Comparison of ENCODE assay signal across 10 cellular contexts in genomic region chr15:78212546-78213424, GRCh38. TPM values are rescaled to one million over a fixed set of nuclear protein-coding genes. Genes with fewer than 3 reads are reported as not detected.
DNase-seq lines count a peak whose midpoint lies in the region; ATAC-seq, FAIRE-seq and TF ChIP-seq lines count a peak whose summit lies in the region.
"Had no signal": no experiment of that assay in that cellular context is flagged by ENCODE, and none has a peak within 500 bp of the region (broad histone marks: within the 10 kb centered on the region; RNA-seq: fewer than 3 reads in every experiment).

No MANE protein-coding gene starts in this region.

- FAIRE-seq in A549 (lab: Jason Lieb, UNC) (no peak), bronchial epithelial cell (lab: Jason Lieb, UNC) (no peak)

- in situ Hi-C loops in KBM-7 (cut with MboI; ENCODE audit: low pct_unique_long_range_greater_than_20kb, low sequenced_read_pairs), result no loop called here

- H3K9me3 Mint-ChIP-seq in activated T-cell treated with anti-CD3 and anti-CD28 coated beads, Interleukin-2, amount 50 U/mL, for 4 hours, result no peaks in the 10 kb centered on the region
- H3K9me3 Mint-ChIP-seq: CD4-positive, alpha-beta T cell had no signal

- DNase-seq in A549 (ENCODE audit: low read depth in 1 of 2, low spot score in 1 of 2), result peak; percentile 66 to 89
- DNase-seq in KBM-7, result peak; percentile 33
- peak; percentile 58 for DNase-seq in bronchial epithelial cell (ENCODE audit: low read depth)
- peak; percentile 74 to 88 for DNase-seq in left colon
- DNase-seq in NCI-H748 (lab: John Stamatoyannopoulos, UW; ENCODE audit: unreplicated experiment), result no peak
- DNase-seq in activated T-cell treated with anti-CD3 and anti-CD28 coated beads, Interleukin-2, amount 50 U/mL, for 4 hours, result no peak
- no peak for DNase-seq in cerebellum (ENCODE audit: low spot score)

- WGBS in A549 (ENCODE audit: missing lambda C conversion rate), result 63% methylated on average over 10 of the region's 17 CpGs

- TF ChIP-seq EP300 in A549 (IDR thresholded peaks at IDR 0.05), result no peak

- CTCF ChIA-PET in A549 (lab: Yijun Ruan, JAX), result interaction anchor here (0.9 to 10.1 kb wide), 12 partner anchors 10 to 246 kb away, joined by 3 to 75 read pairs (median 4); no protein-coding TSS in a partner anchor

- peak; percentile 82 to 88 for ATAC-seq in A549
- peak; percentile 61 for ATAC-seq in left colon
- ATAC-seq in activated T-cell treated with anti-CD3 and anti-CD28 coated beads, Interleukin-2, amount 50 U/mL, for 4 hours, result no peak
- no peak for ATAC-seq in GM19035 (IDR thresholded peaks at IDR 0.05; ENCODE audit: unreplicated experiment)

- intact Hi-C loops in left colon (cut with DNase I, micrococcal nuclease), result no loop called here

- H3K36me3 ChIP-seq in bronchial epithelial cell (ENCODE audit: control insufficient read depth, insufficient read depth, low read length), result no peaks in the 10 kb centered on the region

- no peak for TF ChIP-seq CTCF in A549 (IDR thresholded peaks at IDR 0.05)
- TF ChIP-seq CTCF in bronchial epithelial cell (IDR thresholded peaks at IDR 0.05; ENCODE audit: insufficient read depth, low read length, severe bottlenecking), result no peak

- peaks cover 2% of the 10 kb centered on the region for H3K27me3 ChIP-seq in bronchial epithelial cell (ENCODE audit: control insufficient read depth, insufficient read depth, low read length)

- peak overlapping the region; percentile 52 to 69 for H3K27ac ChIP-seq in A549

- H3K36me3 Mint-ChIP-seq in activated T-cell treated with anti-CD3 and anti-CD28 coated beads, Interleukin-2, amount 50 U/mL, for 4 hours (ENCODE audit: insufficient read depth), result no peaks in the 10 kb centered on the region
- H3K36me3 Mint-ChIP-seq: activated naive CD8-positive, alpha-beta T cell had no signal

- no peak overlapping the region for H3K4me3 Mint-ChIP-seq in activated T-cell treated with anti-CD3 and anti-CD28 coated beads, Interleukin-2, amount 50 U/mL, for 4 hours
- H3K4me3 Mint-ChIP-seq: activated naive CD8-positive, alpha-beta T cell; CD4-positive, alpha-beta T cell had no signal

- no peaks in the 10 kb centered on the region for H3K4me1 Mint-ChIP-seq in activated T-cell treated with anti-CD3 and anti-CD28 coated beads, Interleukin-2, amount 50 U/mL, for 4 hours (ENCODE audit: low read depth)

- no peak overlapping the region for H3K4me3 ChIP-seq in A549
- H3K4me3 ChIP-seq in bronchial epithelial cell (ENCODE audit: low read depth, low read length), result no peak overlapping the region

- no peak for TF ChIP-seq POLR2A in A549 (IDR thresholded peaks at IDR 0.05; ENCODE audit: low read length)

- POLR2A ChIA-PET in A549 (lab: Yijun Ruan, JAX), result no interaction called here

- H3K27me3 Mint-ChIP-seq in activated T-cell treated with anti-CD3 and anti-CD28 coated beads, Interleukin-2, amount 50 U/mL, for 4 hours (ENCODE audit: low read depth), result peaks cover 5% of the 10 kb centered on the region
- H3K27me3 Mint-ChIP-seq: activated naive CD8-positive, alpha-beta T cell had no signal

- H3K9me3 ChIP-seq in A549, result no peaks in the 10 kb centered on the region

- peak overlapping the region; percentile 60 for H3K4me2 ChIP-seq in A549

- no peak for TF ChIP-seq RAD21 in A549 (conservative IDR thresholded peaks at IDR 0.05 in 1 of 2, IDR thresholded peaks at IDR 0.05 in 1 of 2)

- peaks cover 56% of the 10 kb centered on the region for H3K4me1 ChIP-seq in A549

TF ChIP-seq in A549, 52 proteins besides CTCF, POLR2A, EP300 and RAD21:
- TF ChIP-seq RCOR1 (IDR thresholded peaks at IDR 0.05; ENCODE audit: low read depth, low read length), result no peak
- no peak for TF ChIP-seq TP53 (CRISPR knock-in tag; IDR thresholded peaks at IDR 0.05)
- TF ChIP-seq POLR2AphosphoS2 (conservative IDR thresholded peaks at IDR 0.05; ENCODE audit: low read length), result no peak
- TF ChIP-seq ATOH8 (CRISPR knock-in tag; IDR thresholded peaks at IDR 0.05; ENCODE audit: low read depth), result no peak
- TF ChIP-seq KDM5A (IDR thresholded peaks at IDR 0.05), result no peak
- TF ChIP-seq CBX2 (IDR thresholded peaks at IDR 0.05; ENCODE audit: borderline replicate concordance, low read depth), result no peak
- TF ChIP-seq MAZ (IDR thresholded peaks at IDR 0.05; ENCODE audit: borderline replicate concordance, low read depth, low read length), result no peak
- TF ChIP-seq BHLHE40 (IDR thresholded peaks at IDR 0.05; ENCODE audit: low read depth, low read length), result no peak
- TF ChIP-seq CHD2 (IDR thresholded peaks at IDR 0.05; ENCODE audit: low read length, partially characterized antibody), result no peak
- TF ChIP-seq RNF2 (IDR thresholded peaks at IDR 0.05; ENCODE audit: borderline replicate concordance, low read depth), result no peak
- peak; percentile 91 for TF ChIP-seq FOSL2 (IDR thresholded peaks at IDR 0.05)
- peak; percentile 95 for TF ChIP-seq FOSL2 (CRISPR knock-in tag; IDR thresholded peaks at IDR 0.05)
- peak in 1 of 2 experiments; percentile 53; a peak in 1 of 5 replicates for TF ChIP-seq JUN (IDR thresholded peaks at IDR 0.05)
- TF ChIP-seq NPAS2 (CRISPR knock-in tag; IDR thresholded peaks at IDR 0.05; ENCODE audit: borderline replicate concordance), result no peak
- no peak for TF ChIP-seq CBX8 (IDR thresholded peaks at IDR 0.05)
- TF ChIP-seq FOXS1 (CRISPR knock-in tag; IDR thresholded peaks at IDR 0.05), result no peak
- peak; percentile 70; the same call in 1 of the 2 replicates for TF ChIP-seq PBX3 (IDR thresholded peaks at IDR 0.05)
- peak; percentile 75 for TF ChIP-seq JUNB (IDR thresholded peaks at IDR 0.05)
- TF ChIP-seq ZSCAN20 (CRISPR knock-in tag; IDR thresholded peaks at IDR 0.05), result no peak
- 0 out of 2 replicates have a peak, but pooled peaks have one; percentile 32 for TF ChIP-seq GATA3 (IDR thresholded peaks at IDR 0.05; ENCODE audit: borderline replicate concordance)
- no peak for TF ChIP-seq NR3C1 (IDR thresholded peaks at IDR 0.05)
- TF ChIP-seq RARB (CRISPR knock-in tag; IDR thresholded peaks at IDR 0.05), result no peak
- TF ChIP-seq MAFK (IDR thresholded peaks at IDR 0.05; ENCODE audit: partially characterized antibody), result no peak

RNA-seq across cellular contexts. Expression of gene ACSBG1, which starts 21.6 kb away (rescaled TPM):
- polyA plus RNA-seq in A549 (2011; rRNA removed) (0.16 and 0.21 TPM in 2 replicates), A549 (2017; fragmentation: RNase III; extraction: RNeasy Plus Mini Kit Qiagen cat#74134 plus additional on column Dnase treatment) (0.03 to 0.15 TPM (median 0.05 TPM) in 3 replicates)
- polyA plus RNA-seq in A549 (2012; cell fraction: cytosol; rRNA removed), result 0.09 and 0.14 TPM in 2 replicates
- polyA plus RNA-seq in A549 (2012; cell fraction: nucleus; rRNA removed), result 0.48 and 0.59 TPM in 2 replicates
- polyA minus RNA-seq in A549 (2011; rRNA and poly(A)+ RNA removed), result not detected in 2 replicates
- total RNA-seq in bronchial epithelial cell (not detected in 2 replicates), left colon (under 1 TPM; 0.45 to 0.58 TPM), cerebellum (3.1 TPM)
- total RNA-seq in activated T-cell treated with anti-CD3 and anti-CD28 coated beads, Interleukin-2, amount 50 U/mL, for 4 hours, result not detected

RNA-seq across cellular contexts. Expression of gene DNAJA4, which starts 51.6 kb away (rescaled TPM):
- 0.13 and 0.25 TPM in 2 replicates for polyA plus RNA-seq in A549 (2011; rRNA removed)
- 0.08 TPM in 1 of 2 replicates, not detected in the other for polyA plus RNA-seq in A549 (2012; cell fraction: cytosol; rRNA removed)
- 0.05 and 0.11 TPM in 2 replicates for polyA plus RNA-seq in A549 (2012; cell fraction: nucleus; rRNA removed)
- 0.05 to 0.07 TPM in 2 of 3 replicates, not detected in the other for polyA plus RNA-seq in A549 (2017; fragmentation: RNase III; extraction: RNeasy Plus Mini Kit Qiagen cat#74134 plus additional on column Dnase treatment)
- polyA minus RNA-seq in A549 (2011; rRNA and poly(A)+ RNA removed), result 0.12 TPM in 1 of 2 replicates, not detected in the other
- 11.1 and 26.5 TPM in 2 replicates for total RNA-seq in bronchial epithelial cell
- total RNA-seq in left colon, result 10 to 100 TPM; 36.7 to 39.6 TPM
- 10 to 100 TPM; 39.0 to 42.2 (median 42.0) TPM for total RNA-seq in activated T-cell treated with anti-CD3 and anti-CD28 coated beads, Interleukin-2, amount 50 U/mL, for 4 hours
- total RNA-seq in cerebellum, result 26.5 TPM

Comparison
In these comparisons a context has a peak if more than half of its experiments do, and no peak if none do; other contexts are left out.
1. ATAC-seq: peak in A549 (2 of 2) and left colon (single experiment); none in activated T-cell treated with anti-CD3 and anti-CD28 coated beads, Interleukin-2, amount 50 U/mL, for 4 hours (0 of 2) and GM19035 (single experiment).
2. DNase-seq: peak in A549 (2 of 2), KBM-7 (single experiment), bronchial epithelial cell (single experiment) and left colon (2 of 2); none in NCI-H748 (single experiment), activated T-cell treated with anti-CD3 and anti-CD28 coated beads, Interleukin-2, amount 50 U/mL, for 4 hours (single experiment) and cerebellum (single experiment).